Comparison of ENCODE assay signal across 24 cellular contexts in genomic region chr3:115932807-115933206, GRCh38.
DNase-seq lines count a peak whose midpoint lies in the region; ATAC-seq, FAIRE-seq and TF ChIP-seq lines count a peak whose summit lies in the region.
"Had no signal": no experiment of that assay in that cellular context is flagged by ENCODE, and none has a peak within 500 bp of the region (broad histone marks: within the 10 kb centered on the region; RNA-seq: fewer than 3 reads in every experiment).

No MANE protein-coding gene starts in this region.

- peak; percentile 73 for FAIRE-seq in GM12892 (lab: Jason Lieb, UNC)
- FAIRE-seq: D721Med, HepG2, small intestine had no signal

- peak; percentile 46 for ATAC-seq in GM21526 (IDR thresholded peaks at IDR 0.05; ENCODE audit: low FRiP score, unreplicated experiment)
- peak; percentile 55 for ATAC-seq in HG03060 (IDR thresholded peaks at IDR 0.05; ENCODE audit: low read depth, unreplicated experiment)
- ATAC-seq: activated T-helper 17 cell treated with anti-CD3 and anti-CD28 coated beads, Interleukin-2, amount 50 U/mL, for 72 hours; body of pancreas; heart left ventricle; HepG2; left lung; SK-N-SH treated with all-trans-retinoic acid at 6 μM for 48 hours had no signal

- H3K4me3 ChIP-seq in ascending aorta (no peak overlapping the region), spleen (no peak overlapping the region), foreskin fibroblast (ENCODE audit: low read depth in 1 of 2, low read length in 2 of 2) (no peak overlapping the region)
- H3K4me3 ChIP-seq: BLaER1 treated with 17β-estradiol and CSF1 and Interleukin-3, amounts not matched to agents 10 nM and 100 nM; body of pancreas; heart left ventricle; left lung; neural progenitor cell had no signal

- intact Hi-C loops in ascending aorta (cut with DNase I) = no loop called here
- intact Hi-C loops in spleen (cut with DNase I; ENCODE audit: low total_unique reads) = no loop called here

- no peak overlapping the region for H3K27ac ChIP-seq in ascending aorta
- H3K27ac ChIP-seq in spleen = no peak overlapping the region
- H3K27ac ChIP-seq: BLaER1 treated with 17β-estradiol and CSF1 and Interleukin-3, amounts not matched to agents 10 nM and 100 nM; body of pancreas; heart left ventricle; left lung; neural progenitor cell had no signal

- TF ChIP-seq POLR2A in GM12892 (IDR thresholded peaks at IDR 0.05; ENCODE audit: low read depth, low read length) (no peak), spleen (IDR thresholded peaks at IDR 0.05) (no peak)

- 68 to 93% (median 82%) methylated on average over 7 of the region's 7 CpGs for WGBS in spleen, 5 donors

- H3K36me3 ChIP-seq in ascending aorta (no peaks in the 10 kb centered on the region), spleen (no peaks in the 10 kb centered on the region)
- H3K36me3 ChIP-seq: BLaER1 treated with 17β-estradiol and CSF1 and Interleukin-3, amounts not matched to agents 10 nM and 100 nM; heart left ventricle; left lung; neural progenitor cell had no signal

- H3K9me3 ChIP-seq in ascending aorta (no peaks in the 10 kb centered on the region), spleen (no peaks in the 10 kb centered on the region)
- H3K9me3 ChIP-seq: BLaER1 treated with 17β-estradiol and CSF1 and Interleukin-3, amounts not matched to agents 10 nM and 100 nM; body of pancreas; heart left ventricle; left lung had no signal

- H3K27me3 ChIP-seq in ascending aorta (no peaks in the 10 kb centered on the region), spleen (replicated peaks in 1 of 7) (peaks cover 0 to 5% (median 0%) of the 10 kb centered on the region in 7 donors)
- H3K27me3 ChIP-seq: body of pancreas, heart left ventricle, left lung, neural progenitor cell had no signal

- DNase-seq in GM12892 (ENCODE audit: insufficient read length) (no peak), NOMO-1 treated with dmso at 0.1 percent for 144 hours (lab: John Stamatoyannopoulos, UW; ENCODE audit: unreplicated experiment) (peak; percentile 0), NCI-H2227 treated with DMSO at 0.1 percent for 48 hours (lab: John Stamatoyannopoulos, UW) (no peak), ascending aorta (ENCODE audit: low spot score in 2 of 2) (no peak), spleen (no peak), foreskin fibroblast (no peak)
- DNase-seq: activated CD4-positive, alpha-beta T cell treated with anti-CD3 and anti-CD28 coated beads for 1 hour; activated naive CD8-positive, alpha-beta T cell treated with anti-CD3 and anti-CD28 coated beads, Interleukin-2, amount 10 ng/mL, durations not matched to agents 7 days and 5 days; body of pancreas; endodermal cell; heart left ventricle; left lung; NCI-H345; small intestine; stimulated activated CD4-positive, alpha-beta T cell treated with anti-CD3 and anti-CD28 coated beads, Interleukin-4, amount 100 ng/mL, for 24 hours; T1000 had no signal

- no peak for TF ChIP-seq CTCF in ascending aorta (IDR thresholded peaks at IDR 0.05)
- TF ChIP-seq CTCF in spleen (IDR thresholded peaks at IDR 0.05 in 8 of 11, conservative IDR thresholded peaks at IDR 0.05 in 3 of 11) = no peak
- no peak for TF ChIP-seq CTCF in foreskin fibroblast (IDR thresholded peaks at IDR 0.05; ENCODE audit: low read depth, low read length)

- H3K4me1 ChIP-seq in ascending aorta (no peaks in the 10 kb centered on the region), spleen (no peaks in the 10 kb centered on the region)
- H3K4me1 ChIP-seq: body of pancreas, left lung had no signal
